ENCODE assay signal across 10 cellular contexts in genomic region chr22:24305260-24305692, GRCh38. TPM values are rescaled to one million over a fixed set of nuclear protein-coding genes. Genes with fewer than 3 reads are reported as not detected.
DNase-seq lines count a peak whose midpoint lies in the region; ATAC-seq and TF ChIP-seq lines count a peak whose summit lies in the region.
"Had no signal": no experiment of that assay in that cellular context is flagged by ENCODE, and none has a peak within 500 bp of the region (broad histone marks: within the 10 kb centered on the region; RNA-seq: fewer than 3 reads in every experiment).

No MANE protein-coding gene starts in this region.

- H2AFZ ChIP-seq in mammary epithelial cell (ENCODE audit: low read depth, low read length), result no peak overlapping the region
- H2AFZ ChIP-seq in OCI-LY7 (ENCODE audit: low read length), result no peak overlapping the region

- H4K20me1 ChIP-seq in mammary epithelial cell (ENCODE audit: insufficient read depth, low read length), result peaks cover 5% of the 10 kb centered on the region
- H4K20me1 ChIP-seq in OCI-LY7 (ENCODE audit: insufficient read depth, low read length), result no peaks in the 10 kb centered on the region

- peaks cover 83% of the 10 kb centered on the region for H3K36me3 Mint-ChIP-seq in nephron (ENCODE audit: low read depth)

- CTCF ChIA-PET in mammary epithelial cell (lab: Charles Lee; ENCODE audit: low non-redundant PET), result no interaction called here
- CTCF ChIA-PET in OCI-LY7 (lab: Charles Lee; ENCODE audit: unreplicated experiment), result no interaction called here

- H3K36me3 ChIP-seq in mammary epithelial cell (ENCODE audit: insufficient read depth, low read length), result peaks cover 6% of the 10 kb centered on the region
- peaks cover 67% of the 10 kb centered on the region for H3K36me3 ChIP-seq in MG63
- H3K36me3 ChIP-seq in OCI-LY7 (ENCODE audit: insufficient read depth, low read length), result peaks cover 83% of the 10 kb centered on the region
- H3K36me3 ChIP-seq: right atrium auricular region had no signal

- H3K9me2 ChIP-seq in OCI-LY7 (ENCODE audit: insufficient read depth, low read length), result no peaks in the 10 kb centered on the region

- WGBS in mammary epithelial cell (ENCODE audit: low coverage, missing lambda C conversion rate), result 96% methylated on average over 3 of the region's 3 CpGs

- POLR2A ChIA-PET in OCI-LY7 (lab: Charles Lee), result interaction anchor here (0.6 kb wide), 1 partner anchor 14 kb away, joined by 3 read pairs; no protein-coding TSS in a partner anchor

- DNase-seq in CMK (ENCODE audit: low read depth) (peak; percentile 52), OCI-M1 (lab: John Stamatoyannopoulos, UW) (peak; percentile 87), mammary epithelial cell (peak; percentile 49), MG63 (no peak), OCI-LY7 (ENCODE audit: low spot score) (no peak), SW 1271 (lab: John Stamatoyannopoulos, UW) (no peak)
- DNase-seq: NCI-H1092 treated with DMSO at 0.1 percent for 48 hours had no signal

- H3K4me3 ChIP-seq in mammary epithelial cell (replicated peaks in 1 of 3; ENCODE audit: insufficient read depth in 1 of 3, low read depth in 2 of 3, low read length in 3 of 3) (no peak overlapping the region), MG63 (no peak overlapping the region), OCI-LY7 (ENCODE audit: low read depth, low read length, poor library complexity, severe bottlenecking) (no peak overlapping the region)
- H3K4me3 ChIP-seq: right atrium auricular region had no signal

- intact Hi-C loops in mammary epithelial cell (cut with micrococcal nuclease) (no loop called here), OCI-LY7 (cut with micrococcal nuclease; ENCODE audit: unreplicated experiment) (no loop called here)

- BruUV-seq in mammary epithelial cell (replicated peaks; lab: Mats Ljungman, UMichigan), result no TSS peak
- no TSS peak for BruUV-seq in OCI-LY7 (replicated peaks; lab: Mats Ljungman, UMichigan)

- H3K4me3 Mint-ChIP-seq in nephron, result no peak overlapping the region

- peaks cover 8% of the 10 kb centered on the region for H3K9me3 Mint-ChIP-seq in nephron

- dilution Hi-C loops in mammary epithelial cell (cut with HindIII; ENCODE audit: low sequenced_read_pairs), result no loop called here

- peaks cover 28% of the 10 kb centered on the region for H3K4me1 Mint-ChIP-seq in nephron

- no peak overlapping the region for H3K9ac ChIP-seq in mammary epithelial cell (ENCODE audit: insufficient read depth, low read length)

- TF ChIP-seq CTCF in mammary epithelial cell (conservative IDR thresholded peaks at IDR 0.05 in 1 of 2, IDR thresholded peaks at IDR 0.05 in 1 of 2; ENCODE audit: extremely low read depth in 1 of 2, insufficient read depth in 1 of 2, low read depth in 1 of 2, low read length in 2 of 2) (no peak), nephron (IDR thresholded peaks at IDR 0.05; ENCODE audit: unreplicated experiment in 3 of 3) (no peak), OCI-LY7 (conservative IDR thresholded peaks at IDR 0.05; ENCODE audit: low read length) (no peak)

- H3K79me2 ChIP-seq in mammary epithelial cell (ENCODE audit: insufficient read depth, low read length) (peaks cover 78% of the 10 kb centered on the region), OCI-LY7 (ENCODE audit: insufficient read depth, low read depth, low read length) (peaks cover 50% of the 10 kb centered on the region)

- H3K9me3 ChIP-seq in mammary epithelial cell (replicated peaks; ENCODE audit: insufficient read depth, low read length) (no peaks in the 10 kb centered on the region), MG63 (peaks cover 3% of the 10 kb centered on the region; the same call in 1 of the 2 replicates), OCI-LY7 (ENCODE audit: low read length) (peaks cover 6% of the 10 kb centered on the region; the same call in 1 of the 2 replicates)

- in situ Hi-C loops in mammary epithelial cell (cut with MboI; ENCODE audit: low sequenced_read_pairs in 2 of 2), result no loop called here

- no peak for ATAC-seq in GM19351 (IDR thresholded peaks at IDR 0.05; ENCODE audit: unreplicated experiment)

- H3K27ac ChIP-seq in mammary epithelial cell (ENCODE audit: insufficient read depth, low read depth, low read length), result no peak overlapping the region
- no peak overlapping the region for H3K27ac ChIP-seq in OCI-LY7 (ENCODE audit: low read depth, low read length, poor library complexity, severe bottlenecking)

- H3K4me2 ChIP-seq in mammary epithelial cell (ENCODE audit: insufficient read depth, low read depth, low read length) (no peak overlapping the region), OCI-LY7 (ENCODE audit: low read length) (no peak overlapping the region)

- H3K27me3 ChIP-seq in mammary epithelial cell (ENCODE audit: insufficient read depth, low read length) (no peaks in the 10 kb centered on the region), MG63 (no peaks in the 10 kb centered on the region)
- H3K27me3 ChIP-seq: right atrium auricular region had no signal

- H3K4me1 ChIP-seq in mammary epithelial cell (ENCODE audit: insufficient read depth, low read length) (peaks cover 26% of the 10 kb centered on the region), OCI-LY7 (ENCODE audit: insufficient read depth, low read length, poor library complexity, severe bottlenecking) (peaks cover 6% of the 10 kb centered on the region)

- H3K27me3 Mint-ChIP-seq in nephron (ENCODE audit: low read depth), result no peaks in the 10 kb centered on the region

- H3K27ac Mint-ChIP-seq in nephron, result peak overlapping the region in 2 of 3 experiments; percentile 26 to 34

RNA-seq across cellular contexts. Expression of gene SPECC1L, which starts 34.6 kb away (rescaled TPM):
- total RNA-seq in mammary epithelial cell (10 to 100 TPM; 35.7 to 72.1 TPM), OCI-LY7 (2022) (65.5 and 66.2 TPM in 2 replicates)
- polyA plus RNA-seq in mammary epithelial cell, result 17.6 TPM
- polyA minus RNA-seq in mammary epithelial cell, result 51.9 TPM
- total RNA-seq in MG63 (2014; rRNA removed; shearing (Covaris generic); ENCODE audit: low replicate concordance), result 11.0 and 30.9 TPM in 2 replicates
- 42.4 and 47.0 TPM in 2 replicates for total RNA-seq in OCI-LY7 (2014; rRNA removed; shearing (Covaris generic))

Comparison
In these comparisons a context has a peak if more than half of its experiments do, and no peak if none do; other contexts are left out.
1. DNase-seq: peak in CMK (single experiment), OCI-M1 (single experiment) and mammary epithelial cell (single experiment); none in MG63 (single experiment), OCI-LY7 (single experiment) and SW 1271 (0 of 2).